In the genomic region with DNA sequence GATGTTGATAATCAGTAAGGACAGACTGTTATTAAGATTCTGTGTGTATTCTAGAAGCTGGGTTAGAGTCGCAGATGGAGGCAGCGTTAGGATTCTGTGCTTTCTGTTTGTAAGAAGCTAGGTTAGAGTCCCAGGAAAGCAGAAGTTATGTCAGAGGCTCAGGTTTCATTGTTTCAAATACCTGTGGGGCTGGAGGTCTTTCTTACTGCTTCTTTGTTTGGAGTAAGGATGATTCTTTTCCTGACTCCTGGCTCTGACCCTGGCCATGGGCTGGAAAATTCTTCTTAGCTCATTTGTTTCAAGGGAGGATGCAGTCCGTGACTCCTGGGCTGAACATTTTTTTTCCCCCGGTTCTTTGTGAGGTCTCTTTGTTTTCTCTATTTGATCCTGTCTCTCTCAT, we compare ENCODE assay signal across 26 cellular contexts. TPM values are rescaled to one million over a fixed set of nuclear protein-coding genes. Genes with fewer than 3 reads are reported as not detected.
"Had no signal": no experiment of that assay in that cellular context is flagged by ENCODE, and none has a peak within 500 bp of the region (broad histone marks: within the 10 kb centered on the region; RNA-seq: fewer than 3 reads in every experiment).

No MANE protein-coding gene starts in this region.

- H3K4me1 ChIP-seq: heart right ventricle, psoas muscle, right lobe of liver, suprapubic skin, thyroid gland had no signal

- H3K36me3 ChIP-seq: heart right ventricle, neutrophil, right lobe of liver, suprapubic skin, thyroid gland had no signal

- H3K36me3 Mint-ChIP-seq: mesothelial cell of epicardium; stimulated activated effector memory CD8-positive, alpha-beta T cell treated with anti-CD3 and anti-CD28 coated beads, Interleukin-12 subunit alpha, Interleukin-12 subunit beta, amount 100 ng/mL, for 72 hours; type B pancreatic cell had no signal

- H3K4me3 ChIP-seq: dorsolateral prefrontal cortex, heart right ventricle, psoas muscle, right lobe of liver, suprapubic skin, thyroid gland had no signal

- H3K4me3 Mint-ChIP-seq: mesothelial cell of epicardium; nephron; stimulated activated effector memory CD8-positive, alpha-beta T cell treated with anti-CD3 and anti-CD28 coated beads, Interleukin-12 subunit alpha, Interleukin-12 subunit beta, amount 100 ng/mL, for 72 hours; type B pancreatic cell had no signal

- H3K27ac Mint-ChIP-seq: mesothelial cell of epicardium; nephron; stimulated activated effector memory CD8-positive, alpha-beta T cell treated with anti-CD3 and anti-CD28 coated beads, Interleukin-12 subunit alpha, Interleukin-12 subunit beta, amount 100 ng/mL, for 72 hours; type B pancreatic cell had no signal

- H3K27ac ChIP-seq: dorsolateral prefrontal cortex, heart right ventricle, neutrophil, psoas muscle, right lobe of liver, suprapubic skin, thyroid gland had no signal

- DNase-seq: cortex of kidney; dorsolateral prefrontal cortex; effector CD8-positive, alpha-beta T cell; heart right ventricle; hypothalamus; kidney glomerular epithelial cell; psoas muscle; retina; right lobe of liver; stimulated activated CD4-positive, alpha-beta T cell treated with anti-CD3 and anti-CD28 coated beads, Interleukin-4, amount 100 ng/mL, for 1 hour; stimulated activated CD8-positive, alpha-beta memory T cell treated with anti-CD3 and anti-CD28 coated beads, Interleukin-4, amount 100 ng/mL, for 48 hours; stimulated activated naive CD8-positive, alpha-beta T cell treated with anti-CD3 and anti-CD28 coated beads, Interleukin-15, Interleukin-2, amounts not matched to agents 100 U/mL and 50 U/mL, for 24 hours; thyroid gland had no signal

- H3K9me3 Mint-ChIP-seq: nephron; stimulated activated effector memory CD8-positive, alpha-beta T cell treated with anti-CD3 and anti-CD28 coated beads, Interleukin-12 subunit alpha, Interleukin-12 subunit beta, amount 100 ng/mL, for 72 hours; type B pancreatic cell had no signal

- H3K4me1 Mint-ChIP-seq: mesothelial cell of epicardium, nephron had no signal

- H3K9me3 ChIP-seq: heart right ventricle, neutrophil, psoas muscle, right lobe of liver, suprapubic skin, thyroid gland had no signal

- ATAC-seq: esophagus mucosa; heart right ventricle; left lobe of liver; psoas muscle; right lobe of liver; stimulated activated effector memory CD8-positive, alpha-beta T cell treated with anti-CD3 and anti-CD28 coated beads, Interleukin-12 subunit alpha, Interleukin-12 subunit beta, amount 100 ng/mL, for 72 hours; stimulated activated naive CD8-positive, alpha-beta T cell treated with anti-CD3 and anti-CD28 coated beads, Interleukin-15, Interleukin-2, amounts not matched to agents 100 U/mL and 50 U/mL, for 24 hours had no signal

- H3K27me3 ChIP-seq: neutrophil, right lobe of liver, suprapubic skin, thyroid gland had no signal

RNA-seq across cellular contexts. Expression of gene MUCL1, which starts 5.2 kb away (rescaled TPM):
- total RNA-seq: esophagus mucosa, fibroblast of lung, frontal cortex, heart right ventricle, left lobe of liver, mesothelial cell of epicardium, mucosa of gallbladder, myocyte, osteoblast, psoas muscle, right lobe of liver, thyroid gland had no signal
- polyA plus RNA-seq: fibroblast of lung, heart right ventricle, psoas muscle had no signal
